Comparison of ENCODE assay signal across 10 cellular contexts in genomic region chr6:39225946-39226437, GRCh38. TPM values are rescaled to one million over a fixed set of nuclear protein-coding genes. Genes with fewer than 3 reads are reported as not detected.
DNase-seq lines count a peak whose midpoint lies in the region; ATAC-seq, FAIRE-seq and TF ChIP-seq lines count a peak whose summit lies in the region.
"Had no signal": no experiment of that assay in that cellular context is flagged by ENCODE, and none has a peak within 500 bp of the region (broad histone marks: within the 10 kb centered on the region; RNA-seq: fewer than 3 reads in every experiment).

No MANE protein-coding gene starts in this region.

- peaks cover 13% of the 10 kb centered on the region for H3K36me3 Mint-ChIP-seq in activated T-cell treated with anti-CD3 and anti-CD28 coated beads, Interleukin-2, amount 50 U/mL, for 4 hours (ENCODE audit: insufficient read depth)
- peaks cover 0 to 36% (median 0%) of the 10 kb centered on the region in 5 donors for H3K36me3 Mint-ChIP-seq in naive thymus-derived CD4-positive, alpha-beta T cell
- peaks cover 4% of the 10 kb centered on the region for H3K36me3 Mint-ChIP-seq in type B pancreatic cell

- H3K27ac ChIP-seq in naive thymus-derived CD4-positive, alpha-beta T cell (ENCODE audit: low read depth, low read length) = no peak overlapping the region
- H3K27ac ChIP-seq: A549, VCaP had no signal

- intact Hi-C loops in naive thymus-derived CD4-positive, alpha-beta T cell (cut with micrococcal nuclease) = loop anchor here (5.0 to 10.0 kb wide), 3 partner anchors 114 to 1849 kb away; partner anchors contain the start of genes GLO1 (in 1 of the 2), NFYA (in 1 of the 2) and OARD1 (in 1 of the 2)

- no peak for ATAC-seq in activated T-cell treated with anti-CD3 and anti-CD28 coated beads, Interleukin-2, amount 50 U/mL, for 4 hours
- peak; percentile 46 for ATAC-seq in naive thymus-derived CD4-positive, alpha-beta T cell
- ATAC-seq in HG02759 (IDR thresholded peaks at IDR 0.05; ENCODE audit: unreplicated experiment) = no peak
- ATAC-seq in GM19452 (IDR thresholded peaks at IDR 0.05; ENCODE audit: unreplicated experiment) = no peak
- ATAC-seq: A549 had no signal

- peaks cover 73% of the 10 kb centered on the region for H3K4me1 Mint-ChIP-seq in activated T-cell treated with anti-CD3 and anti-CD28 coated beads, Interleukin-2, amount 50 U/mL, for 4 hours (ENCODE audit: low read depth)
- peaks cover 15 to 80% (median 33%) of the 10 kb centered on the region in 7 donors for H3K4me1 Mint-ChIP-seq in naive thymus-derived CD4-positive, alpha-beta T cell
- peaks cover 42% of the 10 kb centered on the region for H3K4me1 Mint-ChIP-seq in type B pancreatic cell (ENCODE audit: unreplicated experiment)

- no peaks in the 10 kb centered on the region for H3K9me3 ChIP-seq in naive thymus-derived CD4-positive, alpha-beta T cell (ENCODE audit: control insufficient read depth in 2 of 3, low read length in 3 of 3)
- H3K9me3 ChIP-seq: A549 had no signal

- H3K36me3 ChIP-seq in naive thymus-derived CD4-positive, alpha-beta T cell (ENCODE audit: control insufficient read depth in 2 of 3, insufficient read depth in 3 of 3, low read length in 3 of 3) = no peaks in the 10 kb centered on the region

- H3K27ac Mint-ChIP-seq in naive thymus-derived CD4-positive, alpha-beta T cell = peak overlapping the region in 2 of 9 donors; percentile 12 to 91
- H3K27ac Mint-ChIP-seq in type B pancreatic cell = no peak overlapping the region

- POLR2A ChIA-PET in naive thymus-derived CD4-positive, alpha-beta T cell (lab: Charles Lee) = interaction anchor here (0.7 kb wide), 1 partner anchor 89 kb away, joined by 3 read pairs; no protein-coding TSS in a partner anchor

- FAIRE-seq in RCC 7860 (lab: Jason Lieb, UNC) = no peak
- FAIRE-seq: A549 had no signal

- TF ChIP-seq CTCF in type B pancreatic cell (conservative IDR thresholded peaks at IDR 0.05) = no peak

- DNase-seq in activated T-cell treated with anti-CD3 and anti-CD28 coated beads for 24 hours (ENCODE audit: low read depth) = peak; percentile 33
- DNase-seq in activated T-cell treated with anti-CD3 and anti-CD28 coated beads, Interleukin-2, amount 50 U/mL, for 1 hour = no peak
- DNase-seq in activated T-cell treated with anti-CD3 and anti-CD28 coated beads, Interleukin-2, amount 50 U/mL, for 4 hours = peak; percentile 43
- peak in 1 of 9 donors; percentile 58 for DNase-seq in naive thymus-derived CD4-positive, alpha-beta T cell
- DNase-seq in type B pancreatic cell (ENCODE audit: extremely low spot score, unreplicated experiment) = no peak
- DNase-seq in RCC 7860 (ENCODE audit: low spot score) = no peak

- peak overlapping the region; percentile 15 for H3K4me3 ChIP-seq in naive thymus-derived CD4-positive, alpha-beta T cell (ENCODE audit: low read length)
- H3K4me3 ChIP-seq: A549 had no signal

- H3K4me1 ChIP-seq in naive thymus-derived CD4-positive, alpha-beta T cell (ENCODE audit: control insufficient read depth in 2 of 2, insufficient read depth in 2 of 2, low read length in 2 of 2) = peaks cover 18 to 44% of the 10 kb centered on the region in 2 donors

- H3K9me3 Mint-ChIP-seq in activated T-cell treated with anti-CD3 and anti-CD28 coated beads, Interleukin-2, amount 50 U/mL, for 4 hours = no peaks in the 10 kb centered on the region
- peaks cover 0 to 3% (median 0%) of the 10 kb centered on the region in 11 donors for H3K9me3 Mint-ChIP-seq in naive thymus-derived CD4-positive, alpha-beta T cell
- no peaks in the 10 kb centered on the region for H3K9me3 Mint-ChIP-seq in type B pancreatic cell

- H3K27me3 ChIP-seq in naive thymus-derived CD4-positive, alpha-beta T cell (ENCODE audit: control insufficient read depth in 2 of 2, insufficient read depth in 2 of 2, low read length in 2 of 2) = no peaks in the 10 kb centered on the region

- CTCF ChIA-PET in naive thymus-derived CD4-positive, alpha-beta T cell (lab: Charles Lee) = no interaction called here

- H3K27me3 Mint-ChIP-seq in activated T-cell treated with anti-CD3 and anti-CD28 coated beads, Interleukin-2, amount 50 U/mL, for 4 hours (ENCODE audit: low read depth) = no peaks in the 10 kb centered on the region
- H3K27me3 Mint-ChIP-seq in naive thymus-derived CD4-positive, alpha-beta T cell = peaks cover 0 to 12% (median 0%) of the 10 kb centered on the region in 5 donors
- peaks cover 26% of the 10 kb centered on the region for H3K27me3 Mint-ChIP-seq in type B pancreatic cell

- peak overlapping the region; percentile 88 for H3K4me3 Mint-ChIP-seq in activated T-cell treated with anti-CD3 and anti-CD28 coated beads, Interleukin-2, amount 50 U/mL, for 4 hours
- H3K4me3 Mint-ChIP-seq in naive thymus-derived CD4-positive, alpha-beta T cell = peak overlapping the region in 7 of 10 donors; percentile 1 to 86 (median 18)
- peak overlapping the region; percentile 53 for H3K4me3 Mint-ChIP-seq in type B pancreatic cell

RNA-seq across cellular contexts. Expression of gene KCNK5, which starts 3.3 kb away (rescaled TPM):
- total RNA-seq in activated T-cell treated with anti-CD3 and anti-CD28 coated beads, Interleukin-2, amount 50 U/mL, for 4 hours = 10 to 100 TPM; 21.3 to 22.9 (median 22.2) TPM
- total RNA-seq in naive thymus-derived CD4-positive, alpha-beta T cell = 1 to 10 TPM in 1 of 5 experiments, under 1 TPM in 2, not detected in 2; 0.24 to 9.6 (median 0.34) TPM
- under 1 TPM in 1 of 2 donors, not detected in 1; 0.20 TPM for polyA plus RNA-seq in naive thymus-derived CD4-positive, alpha-beta T cell
- total RNA-seq in type B pancreatic cell (ENCODE audit: low replicate concordance) = 7.6 and 10.1 TPM in 2 replicates

Comparison
In these comparisons a context has a peak if more than half of its experiments do, and no peak if none do; other contexts are left out.
1. DNase-seq: peak in activated T-cell treated with anti-CD3 and anti-CD28 coated beads for 24 hours (single experiment) and activated T-cell treated with anti-CD3 and anti-CD28 coated beads, Interleukin-2, amount 50 U/mL, for 4 hours (single experiment); none in activated T-cell treated with anti-CD3 and anti-CD28 coated beads, Interleukin-2, amount 50 U/mL, for 1 hour (single experiment), type B pancreatic cell (single experiment) and RCC 7860 (single experiment).
2. H3K4me3 Mint-ChIP-seq: peak in every context shown above with its lines; median percentile 88 in activated T-cell treated with anti-CD3 and anti-CD28 coated beads, Interleukin-2, amount 50 U/mL, for 4 hours; 53 in type B pancreatic cell; 18 in naive thymus-derived CD4-positive, alpha-beta T cell.